ENCODE assay signal across 8 cellular contexts in genomic region chr12:52191841-52192791, GRCh38. TPM values are rescaled to one million over a fixed set of nuclear protein-coding genes. Genes with fewer than 3 reads are reported as not detected.
A peak's percentile ranks its signal among the peaks of the same experiment; 100 is the strongest.
DNase-seq lines count a peak whose midpoint lies in the region; ATAC-seq, FAIRE-seq and TF ChIP-seq lines count a peak whose summit lies in the region.

KRT80 (minus strand) TSS chr12:52192014; CDS start chr12:52191902, 112 bp downstream.

- no peaks in the 10 kb centered on the region for H4K20me1 ChIP-seq in GM23338 (replicated peaks; ENCODE audit: insufficient read depth)

- H3K79me2 ChIP-seq in mesendoderm (ENCODE audit: control insufficient read depth, insufficient read depth, low read length) (no peaks in the 10 kb centered on the region), GM23338 (replicated peaks; ENCODE audit: insufficient read depth) (no peaks in the 10 kb centered on the region)

- H3K9me3 Mint-ChIP-seq in GM23338 = no peaks in the 10 kb centered on the region

- peak; percentile 90 for FAIRE-seq in RCC 7860 (lab: Jason Lieb, UNC)

- no peaks in the 10 kb centered on the region for H3K36me3 Mint-ChIP-seq in GM23338 (ENCODE audit: low read depth)

- H3K9ac ChIP-seq in mesendoderm (ENCODE audit: low read length) = no peak within 1 kb of the TSS

- WGBS in mesendoderm (ENCODE audit: extremely low coverage, insufficient coverage, low lambda C conversion rate) = no CpG with 5 or more reads among the region's 20 CpGs

- H4K8ac ChIP-seq in mesendoderm (ENCODE audit: low read depth, low read length) = no peak within 1 kb of the TSS

- POLR2A ChIA-PET in AG04449 (lab: Yijun Ruan, JAX) = interaction anchor here (0.6 to 1.6 kb wide), 7 partner anchors 8 to 51 kb away, joined by 3 to 9 read pairs (median 4); no protein-coding TSS in a partner anchor

- H2AK5ac ChIP-seq in mesendoderm (ENCODE audit: low read length) = no peak within 1 kb of the TSS

- H2BK5ac ChIP-seq in mesendoderm (ENCODE audit: low read length) = no peak within 1 kb of the TSS

- CTCF ChIA-PET in AG04449 (lab: Yijun Ruan, JAX) = interaction anchor here (0.7 to 7.6 kb wide), 12 partner anchors 9 to 693 kb away, joined by 3 to 71 read pairs (median 6); no protein-coding TSS in a partner anchor

- no peak within 1 kb of the TSS for H3K18ac ChIP-seq in mesendoderm (ENCODE audit: low read length)

- no peaks in the 10 kb centered on the region for H3K9me2 ChIP-seq in GM23338 (ENCODE audit: insufficient read depth)

- intact Hi-C loops in dorsolateral prefrontal cortex (cut with DNase I) = no loop called here
- intact Hi-C loops in upper lobe of right lung (cut with DNase I) = no loop called here

- peaks cover 4% of the 10 kb centered on the region for H3K27me3 Mint-ChIP-seq in GM23338 (ENCODE audit: insufficient read depth, low read depth, poor library complexity)

- no peak within 1 kb of the TSS for H2BK120ac ChIP-seq in mesendoderm (ENCODE audit: low read depth, low read length)

- no peaks in the 10 kb centered on the region for H3F3A ChIP-seq in GM23338 (replicated peaks; ENCODE audit: low read depth)

- no peaks in the 10 kb centered on the region for H3K4me1 ChIP-seq in mesendoderm (ENCODE audit: control insufficient read depth, low read depth, low read length)
- H3K4me1 ChIP-seq in upper lobe of right lung = peaks cover 29% of the 10 kb centered on the region
- no peaks in the 10 kb centered on the region for H3K4me1 ChIP-seq in GM23338 (ENCODE audit: insufficient read depth)

- no peaks in the 10 kb centered on the region for H3K9me3 ChIP-seq in upper lobe of right lung

- H4K5ac ChIP-seq in mesendoderm (ENCODE audit: low read length) = no peak within 1 kb of the TSS

- peak; percentile 78 for ATAC-seq in upper lobe of right lung
- no peak for ATAC-seq in GM19328 (IDR thresholded peaks at IDR 0.05; ENCODE audit: unreplicated experiment)
- ATAC-seq in GM23338 = no peak; the same call in 2 of the 3 replicates

- H3K27me3 ChIP-seq in dorsolateral prefrontal cortex (no peaks in the 10 kb centered on the region), mesendoderm (ENCODE audit: insufficient read depth, low read length, poor library complexity) (no peaks in the 10 kb centered on the region), upper lobe of right lung (no peaks in the 10 kb centered on the region), GM23338 (ENCODE audit: insufficient read depth) (no peaks in the 10 kb centered on the region)

- H3K4me3 Mint-ChIP-seq in GM23338 = no peak within 1 kb of the TSS

- no peak within 1 kb of the TSS for H3K27ac ChIP-seq in dorsolateral prefrontal cortex
- H3K27ac ChIP-seq in mesendoderm (ENCODE audit: low read depth, low read length) = no peak within 1 kb of the TSS
- peak within 1 kb of the TSS; percentile 55 for H3K27ac ChIP-seq in upper lobe of right lung
- H3K27ac ChIP-seq in GM23338 (ENCODE audit: low read depth) = no peak within 1 kb of the TSS

- no peak within 1 kb of the TSS for H3K4ac ChIP-seq in mesendoderm (ENCODE audit: low read depth, low read length)

- no peak within 1 kb of the TSS for H2BK15ac ChIP-seq in mesendoderm (replicated peaks; ENCODE audit: low read depth)

- H3K4me3 ChIP-seq in AG04449 (ENCODE audit: low read depth, low read length) = no peak within 1 kb of the TSS
- H3K4me3 ChIP-seq in dorsolateral prefrontal cortex = no peak within 1 kb of the TSS
- H3K4me3 ChIP-seq in mesendoderm (ENCODE audit: low read length) = no peak within 1 kb of the TSS
- no peak within 1 kb of the TSS for H3K4me3 ChIP-seq in upper lobe of right lung
- no peak within 1 kb of the TSS for H3K4me3 ChIP-seq in GM23338

- H3K56ac ChIP-seq in mesendoderm (ENCODE audit: low read length) = no peak within 1 kb of the TSS

- no peak within 1 kb of the TSS; the same call in 1 of the 2 replicates for H3K27ac Mint-ChIP-seq in GM23338

- no peak within 1 kb of the TSS for H3K23ac ChIP-seq in mesendoderm (ENCODE audit: low read length)

- H2AFZ ChIP-seq in GM23338 = no peak within 1 kb of the TSS; the same call in 1 of the 2 replicates

- DNase-seq in AG04449 (ENCODE audit: low read depth, low spot score) (peak; percentile 98), HT-29 (ENCODE audit: low spot score) (peak; percentile 98), RCC 7860 (ENCODE audit: low spot score) (peak; percentile 98), dorsolateral prefrontal cortex (peak in 7 of 10 donors; percentile 54 to 81 (median 65)), mesendoderm (peak; percentile 82), upper lobe of right lung (peak; percentile 90), GM23338 (ENCODE audit: low spot score) (no peak)

- peaks cover 11% of the 10 kb centered on the region for H3K4me1 Mint-ChIP-seq in GM23338

- H3K36me3 ChIP-seq in mesendoderm (ENCODE audit: control insufficient read depth, insufficient read depth, low read length) = no peaks in the 10 kb centered on the region
- no peaks in the 10 kb centered on the region for H3K36me3 ChIP-seq in upper lobe of right lung
- H3K36me3 ChIP-seq in GM23338 (ENCODE audit: insufficient read depth) = no peaks in the 10 kb centered on the region

- H3K79me1 ChIP-seq in mesendoderm (ENCODE audit: low read length) = no peaks in the 10 kb centered on the region

- H3K4me2 ChIP-seq in mesendoderm (ENCODE audit: low read length) (no peak within 1 kb of the TSS), GM23338 (no peak within 1 kb of the TSS)

- TF ChIP-seq CTCF in AG04449 (IDR thresholded peaks at IDR 0.05; ENCODE audit: insufficient read depth, low read length, missing control alignments) (no peak), dorsolateral prefrontal cortex (IDR thresholded peaks at IDR 0.05 in 54 of 56, conservative IDR thresholded peaks at IDR 0.05 in 2 of 56; ENCODE audit: low read depth in 1 of 56, partially characterized antibody in 56 of 56) (no peak), upper lobe of right lung (IDR thresholded peaks at IDR 0.05) (no peak), GM23338 (conservative IDR thresholded peaks at IDR 0.05; ENCODE audit: low read depth in 2 of 2) (no peak)

TF ChIP-seq in GM23338, 12 proteins besides CTCF, POLR2A, EP300 and RAD21 (continues in another document):
- TF ChIP-seq REST (IDR thresholded peaks at IDR 0.05; ENCODE audit: unreplicated experiment) (no peak), JUNB (IDR thresholded peaks at IDR 0.05; ENCODE audit: unreplicated experiment) (no peak), ZNF114 (CRISPR knock-in tag; IDR thresholded peaks at IDR 0.05) (no peak), NANOG (IDR thresholded peaks at IDR 0.05; ENCODE audit: borderline replicate concordance) (no peak), STAT1 (IDR thresholded peaks at IDR 0.05; ENCODE audit: unreplicated experiment) (no peak), ZNF331 (CRISPR knock-in tag; IDR thresholded peaks at IDR 0.05; ENCODE audit: low read depth) (no peak), CREB1 (CRISPR knock-in tag; IDR thresholded peaks at IDR 0.05; ENCODE audit: low read depth) (no peak), POLR2AphosphoS5 (IDR thresholded peaks at IDR 0.05; ENCODE audit: low read depth) (no peak), EZH2 (IDR thresholded peaks at IDR 0.05; ENCODE audit: low read depth, unreplicated experiment) (no peak)

RNA-seq across cellular contexts. Expression of gene KRT80, which starts in this region (rescaled TPM):
- 24.7 and 27.0 TPM in 2 replicates for total RNA-seq in HT-29 (2014; rRNA removed; shearing (Covaris generic))
- under 1 TPM in 51 of 120 experiments, not detected in 69; 0.10 to 0.43 (median 0.19) TPM for total RNA-seq in dorsolateral prefrontal cortex
- polyA plus RNA-seq in mesendoderm (2013, experiment 1 of 2) = 0.21 TPM
- polyA plus RNA-seq in mesendoderm (2013, experiment 2 of 2) = 0.24 TPM
- 8.6 TPM for total RNA-seq in upper lobe of right lung
- not detected in 2 replicates for total RNA-seq in GM23338 (2014; rRNA removed; shearing (Covaris generic))
- polyA plus RNA-seq in GM23338 (2016; fragmentation: Nextera tagmentation; extraction: Ambion mirVana) = not detected in 2 replicates

Comparison
In these comparisons a context has a peak if more than half of its experiments do, and no peak if none do; other contexts are left out.
1. Peak in DNase-seq in dorsolateral prefrontal cortex; RNA of the gene not detected or under 1 TPM.